Comparison of ENCODE assay signal across 3 cellular contexts in genomic region chr20:60187683-60188082, GRCh38.
"Had no signal": no experiment of that assay in that cellular context is flagged by ENCODE, and none has a peak within 500 bp of the region (broad histone marks: within the 10 kb centered on the region; RNA-seq: fewer than 3 reads in every experiment).

No MANE protein-coding gene starts in this region.

- ATAC-seq: GM12878 had no signal

- H3K4me3 ChIP-seq: GM12878 had no signal

- DNase-seq: GDM1, GF-D8 had no signal
